1 cellular context compared by ENCODE assay signal in the genomic region with DNA sequence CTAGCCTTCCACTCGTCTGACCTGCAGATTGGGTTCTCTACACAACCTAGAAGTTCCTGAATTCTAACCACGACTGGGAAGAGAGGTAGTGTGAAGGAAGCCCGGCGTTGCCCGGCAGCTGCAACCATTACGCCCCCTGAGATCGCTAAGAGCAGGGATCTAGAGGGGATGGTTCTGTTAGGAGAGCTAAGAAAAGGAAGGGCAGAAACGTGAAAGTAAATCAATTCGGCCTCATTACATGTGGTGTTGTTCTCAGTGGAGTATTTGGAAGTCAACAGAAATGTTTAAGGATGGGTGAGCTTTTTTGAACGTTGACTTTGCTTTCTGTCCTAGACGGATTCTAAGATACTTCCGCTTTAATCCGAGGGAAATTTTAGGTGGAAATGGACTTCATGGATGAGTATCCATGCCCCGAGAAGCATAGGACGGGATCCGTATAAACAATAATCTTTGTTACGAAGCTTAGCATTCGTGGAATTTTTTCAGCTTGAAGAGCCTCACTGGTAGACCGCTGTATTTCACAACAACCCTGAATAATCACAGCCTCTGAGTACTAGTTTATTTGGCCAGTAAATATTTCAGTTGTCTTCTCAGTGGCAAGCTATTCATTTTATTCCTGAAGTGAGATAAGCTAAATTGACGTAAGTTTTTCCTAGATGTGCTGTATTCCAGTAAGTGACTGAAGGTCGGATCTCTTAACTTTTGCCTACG.
TF ChIP-seq lines count a peak whose summit lies in the region.

No MANE protein-coding gene starts in this region.

TF ChIP-seq in HepG2, 621 proteins besides CTCF, POLR2A, EP300 and RAD21 (continued from another document):
- TF ChIP-seq, protein P1, sequence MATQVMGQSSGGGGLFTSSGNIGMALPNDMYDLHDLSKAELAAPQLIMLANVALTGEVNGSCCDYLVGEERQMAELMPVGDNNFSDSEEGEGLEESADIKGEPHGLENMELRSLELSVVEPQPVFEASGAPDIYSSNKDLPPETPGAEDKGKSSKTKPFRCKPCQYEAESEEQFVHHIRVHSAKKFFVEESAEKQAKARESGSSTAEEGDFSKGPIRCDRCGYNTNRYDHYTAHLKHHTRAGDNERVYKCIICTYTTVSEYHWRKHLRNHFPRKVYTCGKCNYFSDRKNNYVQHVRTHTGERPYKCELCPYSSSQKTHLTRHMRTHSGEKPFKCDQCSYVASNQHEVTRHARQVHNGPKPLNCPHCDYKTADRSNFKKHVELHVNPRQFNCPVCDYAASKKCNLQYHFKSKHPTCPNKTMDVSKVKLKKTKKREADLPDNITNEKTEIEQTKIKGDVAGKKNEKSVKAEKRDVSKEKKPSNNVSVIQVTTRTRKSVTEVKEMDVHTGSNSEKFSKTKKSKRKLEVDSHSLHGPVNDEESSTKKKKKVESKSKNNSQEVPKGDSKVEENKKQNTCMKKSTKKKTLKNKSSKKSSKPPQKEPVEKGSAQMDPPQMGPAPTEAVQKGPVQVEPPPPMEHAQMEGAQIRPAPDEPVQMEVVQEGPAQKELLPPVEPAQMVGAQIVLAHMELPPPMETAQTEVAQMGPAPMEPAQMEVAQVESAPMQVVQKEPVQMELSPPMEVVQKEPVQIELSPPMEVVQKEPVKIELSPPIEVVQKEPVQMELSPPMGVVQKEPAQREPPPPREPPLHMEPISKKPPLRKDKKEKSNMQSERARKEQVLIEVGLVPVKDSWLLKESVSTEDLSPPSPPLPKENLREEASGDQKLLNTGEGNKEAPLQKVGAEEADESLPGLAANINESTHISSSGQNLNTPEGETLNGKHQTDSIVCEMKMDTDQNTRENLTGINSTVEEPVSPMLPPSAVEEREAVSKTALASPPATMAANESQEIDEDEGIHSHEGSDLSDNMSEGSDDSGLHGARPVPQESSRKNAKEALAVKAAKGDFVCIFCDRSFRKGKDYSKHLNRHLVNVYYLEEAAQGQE (IDR thresholded peaks at IDR 0.05; ENCODE audit: borderline replicate concordance in 1 of 2, low read depth in 1 of 2, low read length in 2 of 2), result no peak
- TF ChIP-seq, protein P2, sequence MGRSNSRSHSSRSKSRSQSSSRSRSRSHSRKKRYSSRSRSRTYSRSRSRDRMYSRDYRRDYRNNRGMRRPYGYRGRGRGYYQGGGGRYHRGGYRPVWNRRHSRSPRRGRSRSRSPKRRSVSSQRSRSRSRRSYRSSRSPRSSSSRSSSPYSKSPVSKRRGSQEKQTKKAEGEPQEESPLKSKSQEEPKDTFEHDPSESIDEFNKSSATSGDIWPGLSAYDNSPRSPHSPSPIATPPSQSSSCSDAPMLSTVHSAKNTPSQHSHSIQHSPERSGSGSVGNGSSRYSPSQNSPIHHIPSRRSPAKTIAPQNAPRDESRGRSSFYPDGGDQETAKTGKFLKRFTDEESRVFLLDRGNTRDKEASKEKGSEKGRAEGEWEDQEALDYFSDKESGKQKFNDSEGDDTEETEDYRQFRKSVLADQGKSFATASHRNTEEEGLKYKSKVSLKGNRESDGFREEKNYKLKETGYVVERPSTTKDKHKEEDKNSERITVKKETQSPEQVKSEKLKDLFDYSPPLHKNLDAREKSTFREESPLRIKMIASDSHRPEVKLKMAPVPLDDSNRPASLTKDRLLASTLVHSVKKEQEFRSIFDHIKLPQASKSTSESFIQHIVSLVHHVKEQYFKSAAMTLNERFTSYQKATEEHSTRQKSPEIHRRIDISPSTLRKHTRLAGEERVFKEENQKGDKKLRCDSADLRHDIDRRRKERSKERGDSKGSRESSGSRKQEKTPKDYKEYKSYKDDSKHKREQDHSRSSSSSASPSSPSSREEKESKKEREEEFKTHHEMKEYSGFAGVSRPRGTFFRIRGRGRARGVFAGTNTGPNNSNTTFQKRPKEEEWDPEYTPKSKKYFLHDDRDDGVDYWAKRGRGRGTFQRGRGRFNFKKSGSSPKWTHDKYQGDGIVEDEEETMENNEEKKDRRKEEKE (IDR thresholded peaks at IDR 0.05), result no peak
- TF ChIP-seq KMT2B (CRISPR knock-in tag; IDR thresholded peaks at IDR 0.05), result no peak
- TF ChIP-seq, protein P3, sequence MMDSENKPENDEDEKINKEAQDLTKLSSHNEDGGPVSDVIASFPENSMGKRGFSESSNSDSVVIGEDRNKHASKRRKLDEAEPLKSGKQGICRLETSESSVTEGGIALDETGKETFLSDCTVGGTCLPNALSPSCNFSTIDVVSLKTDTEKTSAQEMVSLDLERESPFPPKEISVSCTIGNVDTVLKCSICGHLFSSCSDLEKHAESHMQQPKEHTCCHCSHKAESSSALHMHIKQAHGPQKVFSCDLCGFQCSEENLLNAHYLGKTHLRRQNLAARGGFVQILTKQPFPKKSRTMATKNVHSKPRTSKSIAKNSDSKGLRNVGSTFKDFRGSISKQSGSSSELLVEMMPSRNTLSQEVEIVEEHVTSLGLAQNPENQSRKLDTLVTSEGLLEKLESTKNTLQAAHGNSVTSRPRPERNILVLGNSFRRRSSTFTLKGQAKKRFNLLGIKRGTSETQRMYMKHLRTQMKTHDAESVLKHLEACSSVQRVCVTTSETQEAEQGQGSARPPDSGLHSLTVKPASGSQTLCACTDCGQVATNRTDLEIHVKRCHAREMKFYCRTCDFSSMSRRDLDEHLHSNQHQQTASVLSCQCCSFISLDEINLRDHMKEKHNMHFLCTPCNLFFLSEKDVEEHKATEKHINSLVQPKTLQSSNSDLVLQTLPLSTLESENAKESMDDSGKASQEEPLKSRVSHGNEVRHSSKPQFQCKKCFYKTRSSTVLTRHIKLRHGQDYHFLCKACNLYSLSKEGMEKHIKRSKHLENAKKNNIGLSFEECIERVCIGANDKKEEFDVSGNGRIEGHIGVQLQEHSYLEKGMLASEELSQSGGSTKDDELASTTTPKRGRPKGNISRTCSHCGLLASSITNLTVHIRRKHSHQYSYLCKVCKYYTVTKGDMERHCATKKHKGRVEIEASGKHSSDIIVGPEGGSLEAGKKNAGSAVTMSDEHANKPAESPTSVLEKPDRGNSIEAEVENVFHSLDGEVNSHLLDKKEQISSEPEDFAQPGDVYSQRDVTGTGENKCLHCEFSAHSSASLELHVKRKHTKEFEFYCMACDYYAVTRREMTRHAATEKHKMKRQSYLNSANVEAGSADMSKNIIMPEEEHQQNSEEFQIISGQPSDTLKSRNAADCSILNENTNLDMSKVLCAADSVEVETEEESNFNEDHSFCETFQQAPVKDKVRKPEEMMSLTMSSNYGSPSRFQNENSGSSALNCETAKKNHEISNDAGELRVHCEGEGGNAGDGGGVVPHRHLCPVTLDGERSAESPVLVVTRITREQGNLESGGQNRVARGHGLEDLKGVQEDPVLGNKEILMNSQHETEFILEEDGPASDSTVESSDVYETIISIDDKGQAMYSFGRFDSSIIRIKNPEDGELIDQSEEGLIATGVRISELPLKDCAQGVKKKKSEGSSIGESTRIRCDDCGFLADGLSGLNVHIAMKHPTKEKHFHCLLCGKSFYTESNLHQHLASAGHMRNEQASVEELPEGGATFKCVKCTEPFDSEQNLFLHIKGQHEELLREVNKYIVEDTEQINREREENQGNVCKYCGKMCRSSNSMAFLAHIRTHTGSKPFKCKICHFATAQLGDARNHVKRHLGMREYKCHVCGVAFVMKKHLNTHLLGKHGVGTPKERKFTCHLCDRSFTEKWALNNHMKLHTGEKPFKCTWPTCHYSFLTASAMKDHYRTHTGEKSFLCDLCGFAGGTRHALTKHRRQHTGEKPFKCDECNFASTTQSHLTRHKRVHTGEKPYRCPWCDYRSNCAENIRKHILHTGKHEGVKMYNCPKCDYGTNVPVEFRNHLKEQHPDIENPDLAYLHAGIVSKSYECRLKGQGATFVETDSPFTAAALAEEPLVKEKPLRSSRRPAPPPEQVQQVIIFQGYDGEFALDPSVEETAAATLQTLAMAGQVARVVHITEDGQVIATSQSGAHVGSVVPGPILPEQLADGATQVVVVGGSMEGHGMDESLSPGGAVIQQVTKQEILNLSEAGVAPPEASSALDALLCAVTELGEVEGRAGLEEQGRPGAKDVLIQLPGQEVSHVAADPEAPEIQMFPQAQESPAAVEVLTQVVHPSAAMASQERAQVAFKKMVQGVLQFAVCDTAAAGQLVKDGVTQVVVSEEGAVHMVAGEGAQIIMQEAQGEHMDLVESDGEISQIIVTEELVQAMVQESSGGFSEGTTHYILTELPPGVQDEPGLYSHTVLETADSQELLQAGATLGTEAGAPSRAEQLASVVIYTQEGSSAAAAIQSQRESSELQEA (CRISPR knock-in tag; IDR thresholded peaks at IDR 0.05; ENCODE audit: not compliant biosample characterization), result no peak
- TF ChIP-seq ARNT2 (CRISPR knock-in tag; IDR thresholded peaks at IDR 0.05; ENCODE audit: low read depth), result no peak
- TF ChIP-seq FOXA1 (IDR thresholded peaks at IDR 0.05), result no peak
- TF ChIP-seq FOXA1 (CRISPR knock-in tag; IDR thresholded peaks at IDR 0.05), result no peak
- TF ChIP-seq XRCC5 (optimal IDR thresholded peaks at IDR 0.05; ENCODE audit: low read length), result no peak
- TF ChIP-seq FOXA3 (CRISPR knock-in tag; IDR thresholded peaks at IDR 0.05), result 0 out of 2 replicates have a peak, but pooled peaks have one; percentile 28
- no peak for TF ChIP-seq ZFP36L2 (CRISPR knock-in tag; IDR thresholded peaks at IDR 0.05)
- peak; percentile 92 for TF ChIP-seq BCL6 (CRISPR knock-in tag; IDR thresholded peaks at IDR 0.05)
- TF ChIP-seq, protein P4, sequence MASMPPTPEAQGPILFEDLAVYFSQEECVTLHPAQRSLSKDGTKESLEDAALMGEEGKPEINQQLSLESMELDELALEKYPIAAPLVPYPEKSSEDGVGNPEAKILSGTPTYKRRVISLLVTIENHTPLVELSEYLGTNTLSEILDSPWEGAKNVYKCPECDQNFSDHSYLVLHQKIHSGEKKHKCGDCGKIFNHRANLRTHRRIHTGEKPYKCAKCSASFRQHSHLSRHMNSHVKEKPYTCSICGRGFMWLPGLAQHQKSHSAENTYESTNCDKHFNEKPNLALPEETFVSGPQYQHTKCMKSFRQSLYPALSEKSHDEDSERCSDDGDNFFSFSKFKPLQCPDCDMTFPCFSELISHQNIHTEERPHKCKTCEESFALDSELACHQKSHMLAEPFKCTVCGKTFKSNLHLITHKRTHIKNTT (CRISPR knock-in tag; IDR thresholded peaks at IDR 0.05), result no peak
- no peak for TF ChIP-seq PCBP2 (optimal IDR thresholded peaks at IDR 0.05; ENCODE audit: low read depth, low read length, poor library complexity, severe bottlenecking)
- TF ChIP-seq SP2 (CRISPR knock-in tag; IDR thresholded peaks at IDR 0.05), result no peak
- TF ChIP-seq ZNF121 (CRISPR knock-in tag; IDR thresholded peaks at IDR 0.05), result no peak
- TF ChIP-seq ZNF768 (CRISPR knock-in tag; IDR thresholded peaks at IDR 0.05), result no peak
- no peak for TF ChIP-seq AGO1 (IDR thresholded peaks at IDR 0.05; ENCODE audit: low read depth, low read length, poor library complexity, severe bottlenecking)
- no peak for TF ChIP-seq HNF4G (IDR thresholded peaks at IDR 0.05; ENCODE audit: borderline replicate concordance, low read depth, low read length)
- TF ChIP-seq HNF4G (CRISPR knock-in tag; IDR thresholded peaks at IDR 0.05; ENCODE audit: borderline replicate concordance, low read depth), result no peak
- TF ChIP-seq ZNF432 (CRISPR knock-in tag; IDR thresholded peaks at IDR 0.05; ENCODE audit: borderline replicate concordance), result no peak
- no peak for TF ChIP-seq ATF3 (CRISPR knock-in tag; IDR thresholded peaks at IDR 0.05)
- no peak for TF ChIP-seq YEATS4 (CRISPR knock-in tag; IDR thresholded peaks at IDR 0.05; ENCODE audit: borderline replicate concordance)
- TF ChIP-seq ZNF547 (CRISPR knock-in tag; IDR thresholded peaks at IDR 0.05), result 0 out of 2 replicates have a peak, but pooled peaks have one; percentile 1
- no peak for TF ChIP-seq ZNF333 (CRISPR knock-in tag; IDR thresholded peaks at IDR 0.05; ENCODE audit: borderline replicate concordance)
- TF ChIP-seq ZFP91 (CRISPR knock-in tag; IDR thresholded peaks at IDR 0.05; ENCODE audit: borderline replicate concordance), result no peak
- TF ChIP-seq HDAC1 (CRISPR knock-in tag; IDR thresholded peaks at IDR 0.05), result 0 out of 2 replicates have a peak, but pooled peaks have one; percentile 15
- TF ChIP-seq KDM5A (IDR thresholded peaks at IDR 0.05; ENCODE audit: borderline replicate concordance, low read length), result 0 out of 2 replicates have a peak, but pooled peaks have one; percentile 87
- no peak for TF ChIP-seq ZNF644 (CRISPR knock-in tag; IDR thresholded peaks at IDR 0.05; ENCODE audit: low read depth)
- no peak for TF ChIP-seq AGO2 (optimal IDR thresholded peaks at IDR 0.05; ENCODE audit: low read depth, low read length)
- TF ChIP-seq, protein P5, sequence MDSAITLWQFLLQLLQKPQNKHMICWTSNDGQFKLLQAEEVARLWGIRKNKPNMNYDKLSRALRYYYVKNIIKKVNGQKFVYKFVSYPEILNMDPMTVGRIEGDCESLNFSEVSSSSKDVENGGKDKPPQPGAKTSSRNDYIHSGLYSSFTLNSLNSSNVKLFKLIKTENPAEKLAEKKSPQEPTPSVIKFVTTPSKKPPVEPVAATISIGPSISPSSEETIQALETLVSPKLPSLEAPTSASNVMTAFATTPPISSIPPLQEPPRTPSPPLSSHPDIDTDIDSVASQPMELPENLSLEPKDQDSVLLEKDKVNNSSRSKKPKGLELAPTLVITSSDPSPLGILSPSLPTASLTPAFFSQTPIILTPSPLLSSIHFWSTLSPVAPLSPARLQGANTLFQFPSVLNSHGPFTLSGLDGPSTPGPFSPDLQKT (CRISPR knock-in tag; IDR thresholded peaks at IDR 0.05; ENCODE audit: borderline replicate concordance), result no peak
- TF ChIP-seq RARG (CRISPR knock-in tag; IDR thresholded peaks at IDR 0.05; ENCODE audit: low read depth), result no peak
- no peak for TF ChIP-seq ZFP41 (CRISPR knock-in tag; IDR thresholded peaks at IDR 0.05; ENCODE audit: borderline replicate concordance)
- no peak for TF ChIP-seq GZF1 (CRISPR knock-in tag; IDR thresholded peaks at IDR 0.05)
- peak; percentile 69 for TF ChIP-seq HMG20B (CRISPR knock-in tag; conservative IDR thresholded peaks at IDR 0.05)
- TF ChIP-seq NR2F6 (IDR thresholded peaks at IDR 0.05), result no peak
- no peak for TF ChIP-seq NR2F6 (CRISPR knock-in tag; IDR thresholded peaks at IDR 0.05)
- no peak for TF ChIP-seq SYNCRIP (IDR thresholded peaks at IDR 0.05; ENCODE audit: insufficient read depth, low read depth, low read length)
- no peak for TF ChIP-seq MXI1 (IDR thresholded peaks at IDR 0.05; ENCODE audit: borderline replicate concordance, low read depth, low read length)
